ENCODE assay signal across 13 cellular contexts in genomic region chr20:32970973-32971300, GRCh38. TPM values are rescaled to one million over a fixed set of nuclear protein-coding genes. Genes with fewer than 3 reads are reported as not detected.
DNase-seq lines count a peak whose midpoint lies in the region; TF ChIP-seq lines count a peak whose summit lies in the region.
"Had no signal": no experiment of that assay in that cellular context is flagged by ENCODE, and none has a peak within 500 bp of the region (broad histone marks: within the 10 kb centered on the region; RNA-seq: fewer than 3 reads in every experiment).

No MANE protein-coding gene starts in this region.

- no peaks in the 10 kb centered on the region for H4K20me1 ChIP-seq in BLaER1 treated with 17β-estradiol and CSF1 and Interleukin-3, amounts not matched to agents 10 nM and 100 nM
- no peaks in the 10 kb centered on the region for H4K20me1 ChIP-seq in neural progenitor cell (ENCODE audit: low read depth)

- H3K27me3 Mint-ChIP-seq in CD8-positive, alpha-beta memory T cell = peaks cover 0 to 1% of the 10 kb centered on the region in 2 donors
- no peaks in the 10 kb centered on the region for H3K27me3 Mint-ChIP-seq in activated T-helper 1 cell treated with anti-CD3 and anti-CD28 coated beads, Interleukin-12 subunit alpha, Interleukin-12 subunit beta, Interleukin-2, Interleukin-4 antibody, amounts not matched to agents 30 ng/mL and 10 ng/mL and 1 ng/mL, durations not matched to agents 14 hours and 24 hours and 36 hours (ENCODE audit: insufficient read depth)
- H3K27me3 Mint-ChIP-seq in neural progenitor cell (ENCODE audit: insufficient read depth, low read depth) = peaks cover 11% of the 10 kb centered on the region

- H3K9me3 ChIP-seq in BLaER1 treated with 17β-estradiol and CSF1 and Interleukin-3, amounts not matched to agents 10 nM and 100 nM (replicated peaks in 1 of 11) = no peaks in the 10 kb centered on the region
- no peaks in the 10 kb centered on the region for H3K9me3 ChIP-seq in CD8-positive, alpha-beta memory T cell (ENCODE audit: low read length)
- no peaks in the 10 kb centered on the region for H3K9me3 ChIP-seq in neural progenitor cell (ENCODE audit: low read depth)
- H3K9me3 ChIP-seq: ascending aorta, SJSA1 had no signal

- peaks cover 76 to 100% (median 98%) of the 10 kb centered on the region in 10 experiments for H3K4me1 ChIP-seq in BLaER1 treated with 17β-estradiol and CSF1 and Interleukin-3, amounts not matched to agents 10 nM and 100 nM
- peaks cover 97% of the 10 kb centered on the region for H3K4me1 ChIP-seq in CD8-positive, alpha-beta memory T cell (ENCODE audit: insufficient read depth, low read length)
- H3K4me1 ChIP-seq in neural progenitor cell = peaks cover 19% of the 10 kb centered on the region
- H3K4me1 ChIP-seq: ascending aorta, parathyroid adenoma had no signal

- no peak for TF ChIP-seq CTCF in neural progenitor cell (IDR thresholded peaks at IDR 0.05)

- H3K4me1 Mint-ChIP-seq in CD8-positive, alpha-beta memory T cell = peaks cover 0 to 51% (median 49%) of the 10 kb centered on the region in 3 donors
- H3K4me1 Mint-ChIP-seq in activated T-helper 1 cell treated with anti-CD3 and anti-CD28 coated beads, Interleukin-12 subunit alpha, Interleukin-12 subunit beta, Interleukin-2, Interleukin-4 antibody, amounts not matched to agents 30 ng/mL and 10 ng/mL and 1 ng/mL, durations not matched to agents 14 hours and 24 hours and 36 hours (ENCODE audit: low read depth) = peaks cover 50% of the 10 kb centered on the region
- H3K4me1 Mint-ChIP-seq in neural progenitor cell = peaks cover 23% of the 10 kb centered on the region

- peak overlapping the region in 1 of 7 donors; percentile 17 for H3K4me3 Mint-ChIP-seq in CD8-positive, alpha-beta memory T cell
- no peak overlapping the region for H3K4me3 Mint-ChIP-seq in activated T-helper 1 cell treated with anti-CD3 and anti-CD28 coated beads, Interleukin-12 subunit alpha, Interleukin-12 subunit beta, Interleukin-2, Interleukin-4 antibody, amounts not matched to agents 30 ng/mL and 10 ng/mL and 1 ng/mL, durations not matched to agents 14 hours and 24 hours and 36 hours
- no peak overlapping the region for H3K4me3 Mint-ChIP-seq in neural progenitor cell

- peak overlapping the region; percentile 77 to 90 (median 83) for H3K9ac ChIP-seq in BLaER1 treated with 17β-estradiol and CSF1 and Interleukin-3, amounts not matched to agents 10 nM and 100 nM
- H3K9ac ChIP-seq in neural progenitor cell = no peak overlapping the region
- H3K9ac ChIP-seq: parathyroid adenoma had no signal

- intact Hi-C loops in activated T-helper 1 cell treated with anti-CD3 and anti-CD28 coated beads, Interleukin-12 subunit alpha, Interleukin-12 subunit beta, Interleukin-2, Interleukin-4 antibody, amounts not matched to agents 30 ng/mL and 10 ng/mL and 1 ng/mL, durations not matched to agents 14 hours and 24 hours and 36 hours (cut with micrococcal nuclease) = loop anchor here (5.0 to 10.0 kb wide), 2 partner anchors 126 to 431 kb away; partner anchors contain the start of gene CDK5RAP1

- peak overlapping the region; percentile 88 to 98 (median 95) for H3K27ac ChIP-seq in BLaER1 treated with 17β-estradiol and CSF1 and Interleukin-3, amounts not matched to agents 10 nM and 100 nM
- H3K27ac ChIP-seq in CD8-positive, alpha-beta memory T cell (ENCODE audit: low read depth, low read length) = peak overlapping the region; percentile 59
- H3K27ac ChIP-seq in neural progenitor cell = no peak overlapping the region
- H3K27ac ChIP-seq: ascending aorta, parathyroid adenoma, SJSA1 had no signal

- CTCF ChIA-PET in CD8-positive, alpha-beta memory T cell (lab: Charles Lee) = interaction anchor here (1.0 kb wide), 1 partner anchor 181 kb away, joined by 4 read pairs; no protein-coding TSS in a partner anchor

- peaks cover 0 to 3% (median 0%) of the 10 kb centered on the region in 5 donors for H3K9me3 Mint-ChIP-seq in CD8-positive, alpha-beta memory T cell
- no peaks in the 10 kb centered on the region for H3K9me3 Mint-ChIP-seq in activated T-helper 1 cell treated with anti-CD3 and anti-CD28 coated beads, Interleukin-12 subunit alpha, Interleukin-12 subunit beta, Interleukin-2, Interleukin-4 antibody, amounts not matched to agents 30 ng/mL and 10 ng/mL and 1 ng/mL, durations not matched to agents 14 hours and 24 hours and 36 hours
- H3K9me3 Mint-ChIP-seq in neural progenitor cell = no peaks in the 10 kb centered on the region

- peak in 1 of 5 donors; percentile 38 for DNase-seq in CD8-positive, alpha-beta memory T cell
- no peak for DNase-seq in activated T-helper 1 cell treated with anti-CD3 and anti-CD28 coated beads, Interleukin-12 subunit alpha, Interleukin-12 subunit beta, Interleukin-2, Interleukin-4 antibody, amounts not matched to agents 30 ng/mL and 10 ng/mL and 1 ng/mL, durations not matched to agents 14 hours and 24 hours and 36 hours (ENCODE audit: low spot score)
- DNase-seq in neural progenitor cell (ENCODE audit: low spot score) (no peak), COLO668 (lab: John Stamatoyannopoulos, UW; ENCODE audit: unreplicated experiment) (no peak), DMS 273 (lab: John Stamatoyannopoulos, UW; ENCODE audit: unreplicated experiment) (no peak), DMS53 treated with DMSO at 0.1 percent for 48 hours (lab: John Stamatoyannopoulos, UW; ENCODE audit: unreplicated experiment) (no peak)
- DNase-seq: midbrain had no signal

- H3K36me3 Mint-ChIP-seq in CD8-positive, alpha-beta memory T cell = no peaks in the 10 kb centered on the region
- H3K36me3 Mint-ChIP-seq in activated T-helper 1 cell treated with anti-CD3 and anti-CD28 coated beads, Interleukin-12 subunit alpha, Interleukin-12 subunit beta, Interleukin-2, Interleukin-4 antibody, amounts not matched to agents 30 ng/mL and 10 ng/mL and 1 ng/mL, durations not matched to agents 14 hours and 24 hours and 36 hours (ENCODE audit: low read depth) = no peaks in the 10 kb centered on the region
- H3K36me3 Mint-ChIP-seq in neural progenitor cell = no peaks in the 10 kb centered on the region

- POLR2A ChIA-PET in CD8-positive, alpha-beta memory T cell (lab: Charles Lee) = interaction anchor here (0.5 kb wide), 1 partner anchor 526 kb away, joined by 3 read pairs; no protein-coding TSS in a partner anchor

- H3K27ac Mint-ChIP-seq in CD8-positive, alpha-beta memory T cell = no peak overlapping the region
- H3K27ac Mint-ChIP-seq in activated T-helper 1 cell treated with anti-CD3 and anti-CD28 coated beads, Interleukin-12 subunit alpha, Interleukin-12 subunit beta, Interleukin-2, Interleukin-4 antibody, amounts not matched to agents 30 ng/mL and 10 ng/mL and 1 ng/mL, durations not matched to agents 14 hours and 24 hours and 36 hours = peak overlapping the region; percentile 70
- H3K27ac Mint-ChIP-seq in neural progenitor cell = peak overlapping the region; percentile 93

- peak overlapping the region; percentile 91 to 100 (median 96) for H3K4me2 ChIP-seq in BLaER1 treated with 17β-estradiol and CSF1 and Interleukin-3, amounts not matched to agents 10 nM and 100 nM
- no peak overlapping the region for H3K4me2 ChIP-seq in neural progenitor cell

- no peaks in the 10 kb centered on the region for H3K79me2 ChIP-seq in neural progenitor cell (ENCODE audit: low read depth)
- H3K79me2 ChIP-seq: parathyroid adenoma had no signal

- H3K36me3 ChIP-seq in BLaER1 treated with 17β-estradiol and CSF1 and Interleukin-3, amounts not matched to agents 10 nM and 100 nM = no peaks in the 10 kb centered on the region
- H3K36me3 ChIP-seq in CD8-positive, alpha-beta memory T cell (ENCODE audit: insufficient read depth, low read length) = no peaks in the 10 kb centered on the region
- no peaks in the 10 kb centered on the region for H3K36me3 ChIP-seq in neural progenitor cell
- H3K36me3 ChIP-seq: ascending aorta, SJSA1 had no signal

- H3K27me3 ChIP-seq in BLaER1 treated with 17β-estradiol and CSF1 and Interleukin-3, amounts not matched to agents 10 nM and 100 nM = no peaks in the 10 kb centered on the region
- no peaks in the 10 kb centered on the region for H3K27me3 ChIP-seq in CD8-positive, alpha-beta memory T cell (ENCODE audit: insufficient read depth, low read length, poor library complexity, severe bottlenecking)
- no peaks in the 10 kb centered on the region for H3K27me3 ChIP-seq in neural progenitor cell
- H3K27me3 ChIP-seq: ascending aorta, SJSA1 had no signal

- H3F3A ChIP-seq in neural progenitor cell (ENCODE audit: low read depth) = peaks cover 10% of the 10 kb centered on the region

- peak overlapping the region; percentile 89 for H2AFZ ChIP-seq in neural progenitor cell (replicated peaks)
- H2AFZ ChIP-seq: parathyroid adenoma had no signal

- H3K4me3 ChIP-seq in BLaER1 treated with 17β-estradiol and CSF1 and Interleukin-3, amounts not matched to agents 10 nM and 100 nM = peak overlapping the region in 7 of 10 experiments; percentile 13 to 55 (median 41); a peak in 8 of 20 replicates
- H3K4me3 ChIP-seq in CD8-positive, alpha-beta memory T cell (ENCODE audit: low read length) = peak overlapping the region; percentile 64
- no peak overlapping the region for H3K4me3 ChIP-seq in neural progenitor cell
- H3K4me3 ChIP-seq: ascending aorta, dorsolateral prefrontal cortex, SJSA1 had no signal

RNA-seq across cellular contexts. Expression of gene SUN5, which starts 33.3 kb away (rescaled TPM):
- total RNA-seq in CD8-positive, alpha-beta memory T cell = not detected
- polyA plus RNA-seq in CD8-positive, alpha-beta memory T cell = not detected
- not detected in 2 replicates for total RNA-seq in activated T-helper 1 cell treated with anti-CD3 and anti-CD28 coated beads, Interleukin-12 subunit alpha, Interleukin-12 subunit beta, Interleukin-2, Interleukin-4 antibody, amounts not matched to agents 30 ng/mL and 10 ng/mL and 1 ng/mL, durations not matched to agents 14 hours and 24 hours and 36 hours
- total RNA-seq in neural progenitor cell (ENCODE audit: low replicate concordance) = not detected in 2 replicates
- total RNA-seq: ascending aorta, dorsolateral prefrontal cortex, MCF 10A, SJSA1 had no signal

RNA-seq across cellular contexts. Expression of gene BPIFB2, which starts 36.6 kb away (rescaled TPM):
- total RNA-seq in CD8-positive, alpha-beta memory T cell = not detected
- polyA plus RNA-seq in CD8-positive, alpha-beta memory T cell = not detected
- not detected in 2 replicates for total RNA-seq in activated T-helper 1 cell treated with anti-CD3 and anti-CD28 coated beads, Interleukin-12 subunit alpha, Interleukin-12 subunit beta, Interleukin-2, Interleukin-4 antibody, amounts not matched to agents 30 ng/mL and 10 ng/mL and 1 ng/mL, durations not matched to agents 14 hours and 24 hours and 36 hours
- not detected in 2 replicates for total RNA-seq in neural progenitor cell (ENCODE audit: low replicate concordance)
- total RNA-seq: ascending aorta, dorsolateral prefrontal cortex, MCF 10A, SJSA1 had no signal

Comparison
In these comparisons a context has a peak if more than half of its experiments do, and no peak if none do; other contexts are left out.
1. H3K27ac Mint-ChIP-seq: peak in activated T-helper 1 cell treated with anti-CD3 and anti-CD28 coated beads, Interleukin-12 subunit alpha, Interleukin-12 subunit beta, Interleukin-2, Interleukin-4 antibody, amounts not matched to agents 30 ng/mL and 10 ng/mL and 1 ng/mL, durations not matched to agents 14 hours and 24 hours and 36 hours (single experiment) and neural progenitor cell (single experiment); none in CD8-positive, alpha-beta memory T cell (0 of 8).